Comparison of ENCODE assay signal across 1 cellular context in the genomic region with DNA sequence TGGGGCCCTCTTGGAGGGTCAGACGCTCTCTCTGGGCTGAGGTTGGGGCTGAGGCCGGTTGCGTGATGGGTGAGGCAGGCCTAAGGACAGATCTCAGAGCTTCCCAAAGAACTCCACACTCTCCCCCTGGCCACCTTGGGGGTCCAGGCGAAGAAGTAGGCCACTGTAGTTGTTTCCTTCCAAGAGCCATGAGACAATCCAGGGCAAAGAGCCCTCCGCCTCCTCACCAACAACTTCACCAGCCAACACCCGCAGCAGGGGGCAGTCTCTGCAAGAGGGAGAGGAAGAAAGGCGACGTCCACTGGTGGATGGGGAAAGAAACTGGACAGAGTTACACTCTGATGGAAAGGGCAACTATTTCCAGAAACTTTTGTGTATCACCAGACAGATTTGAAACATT.
A peak's percentile ranks its signal among the peaks of the same experiment; 100 is the strongest.
TF ChIP-seq lines count a peak whose summit lies in the region.

No MANE protein-coding gene starts in this region.

TF ChIP-seq in IMR-90, 13 proteins besides CTCF, POLR2A, EP300 and RAD21 (continued from another document):
- peak; percentile 46 for TF ChIP-seq SMC3 (IDR thresholded peaks at IDR 0.05; ENCODE audit: low read depth, low read length)
